16 cellular contexts compared by ENCODE assay signal in genomic region chr3:13515036-13515435, GRCh38. TPM values are rescaled to one million over a fixed set of nuclear protein-coding genes. Genes with fewer than 3 reads are reported as not detected.
DNase-seq lines count a peak whose midpoint lies in the region; ATAC-seq, FAIRE-seq and TF ChIP-seq lines count a peak whose summit lies in the region.
"Had no signal": no experiment of that assay in that cellular context is flagged by ENCODE, and none has a peak within 500 bp of the region (broad histone marks: within the 10 kb centered on the region; RNA-seq: fewer than 3 reads in every experiment).

No MANE protein-coding gene starts in this region.

- TF ChIP-seq CTCF in right atrium auricular region (IDR thresholded peaks at IDR 0.05) (no peak), heart right ventricle (IDR thresholded peaks at IDR 0.05) (no peak), H1 (IDR thresholded peaks at IDR 0.05; ENCODE audit: control extremely low read depth in 1 of 3, insufficient read depth in 1 of 3, low read depth in 1 of 3, low read length in 3 of 3) (no peak), gastrocnemius medialis (IDR thresholded peaks at IDR 0.05 in 4 of 5, conservative IDR thresholded peaks at IDR 0.05 in 1 of 5) (no peak)

- H3K9me3 ChIP-seq in right atrium auricular region (no peaks in the 10 kb centered on the region), heart right ventricle (no peaks in the 10 kb centered on the region), H1 (ENCODE audit: insufficient read depth in 2 of 2, low read depth in 1 of 2, low read length in 1 of 2) (no peaks in the 10 kb centered on the region), gastrocnemius medialis (no peaks in the 10 kb centered on the region)

- DNase-seq in right atrium auricular region (ENCODE audit: low spot score) (no peak), heart right ventricle (no peak), H1 (ENCODE audit: low read depth in 1 of 2, low spot score in 2 of 2) (no peak), gastrocnemius medialis (no peak), T-helper 1 cell (no peak), MV-4-11 (lab: John Stamatoyannopoulos, UW) (no peak)
- no peak for DNase-seq in activated T-cell treated with anti-CD3 and anti-CD28 coated beads, Interleukin-2, amount 50 U/mL, for 72 hours
- DNase-seq: C1 segment of cervical spinal cord; Calu3; CD4-positive, alpha-beta T cell; DMS 273 treated with DMSO at 0.1 percent for 48 hours; HCEC 1CT; HFFc6 had no signal

- no peak overlapping the region for H2BK15ac ChIP-seq in H1 (ENCODE audit: low read length)

- H3K4me2 ChIP-seq in H1 (ENCODE audit: insufficient read depth in 1 of 2, low read depth in 2 of 2, low read length in 2 of 2), result no peak overlapping the region

- no peak for TF ChIP-seq EP300 in H1 (IDR thresholded peaks at IDR 0.05; ENCODE audit: borderline replicate concordance in 1 of 2, low read depth in 2 of 2, low read length in 2 of 2)

- H3K4me3 ChIP-seq in right atrium auricular region (no peak overlapping the region), heart right ventricle (no peak overlapping the region), H1 (ENCODE audit: extremely low read depth in 1 of 4, insufficient read depth in 2 of 4, low read depth in 3 of 4, low read length in 4 of 4) (no peak overlapping the region), gastrocnemius medialis (no peak overlapping the region)

- H3K14ac ChIP-seq in H1 (ENCODE audit: insufficient read length), result no peak overlapping the region

- H3K27ac Mint-ChIP-seq in activated T-cell treated with anti-CD3 and anti-CD28 coated beads, Interleukin-2, amount 50 U/mL, for 72 hours, result no peak overlapping the region
- H3K27ac Mint-ChIP-seq: B cell; CD4-positive, alpha-beta T cell; HFFc6 had no signal

- peaks cover 0 to under 1% of the 10 kb centered on the region in 2 experiments for H4K20me1 ChIP-seq in H1 (replicated peaks in 1 of 2; ENCODE audit: control insufficient read depth in 1 of 2, insufficient read depth in 2 of 2, low read length in 2 of 2)

- no peak overlapping the region for H4K8ac ChIP-seq in H1 (ENCODE audit: extremely low read depth, insufficient read depth, low read length)

- H4K91ac ChIP-seq in H1 (replicated peaks; ENCODE audit: insufficient read length, low read length), result no peak overlapping the region

- H2BK20ac ChIP-seq in H1 (ENCODE audit: low read length), result no peak overlapping the region

- H3K9me3 Mint-ChIP-seq in activated T-cell treated with anti-CD3 and anti-CD28 coated beads, Interleukin-2, amount 50 U/mL, for 72 hours, result no peaks in the 10 kb centered on the region
- H3K9me3 Mint-ChIP-seq: CD4-positive, alpha-beta T cell; HFFc6 had no signal

- H3K4me1 Mint-ChIP-seq in activated T-cell treated with anti-CD3 and anti-CD28 coated beads, Interleukin-2, amount 50 U/mL, for 72 hours (ENCODE audit: low read depth), result no peaks in the 10 kb centered on the region
- H3K4me1 Mint-ChIP-seq: B cell had no signal

- intact Hi-C loops in heart right ventricle (cut with DNase I), result no loop called here
- intact Hi-C loops in gastrocnemius medialis (cut with DNase I; ENCODE audit: low total_unique reads), result no loop called here

- no peak overlapping the region for H3K4ac ChIP-seq in H1 (replicated peaks; ENCODE audit: insufficient read length, low read depth, low read length)

- TF ChIP-seq POLR2A in H1 (IDR thresholded peaks at IDR 0.05; ENCODE audit: control extremely low read depth in 1 of 2, low read depth in 2 of 2, low read length in 2 of 2) (no peak), gastrocnemius medialis (IDR thresholded peaks at IDR 0.05) (no peak)

- no peak overlapping the region for H3K4me3 Mint-ChIP-seq in activated T-cell treated with anti-CD3 and anti-CD28 coated beads, Interleukin-2, amount 50 U/mL, for 72 hours
- H3K4me3 Mint-ChIP-seq: B cell; CD4-positive, alpha-beta T cell; HFFc6 had no signal

- H3K4me1 ChIP-seq in right atrium auricular region, result peaks cover 0 to 56% of the 10 kb centered on the region in 2 donors
- H3K4me1 ChIP-seq in heart right ventricle, result peaks cover 23 to 46% (median 33%) of the 10 kb centered on the region in 9 donors
- H3K4me1 ChIP-seq in H1 (replicated peaks in 1 of 4; ENCODE audit: control insufficient read depth in 3 of 4, insufficient read depth in 4 of 4, low read length in 3 of 4), result peaks cover 0 to 2% (median 0%) of the 10 kb centered on the region in 4 experiments; a peak in 1 of 7 replicates
- peaks cover 23 to 32% of the 10 kb centered on the region in 2 donors for H3K4me1 ChIP-seq in gastrocnemius medialis

- no peak overlapping the region for H2AK5ac ChIP-seq in H1 (ENCODE audit: low read depth, low read length)

- H3K23ac ChIP-seq in H1 (ENCODE audit: insufficient read length), result no peak overlapping the region

- no peaks in the 10 kb centered on the region for H3K79me1 ChIP-seq in H1 (ENCODE audit: low read depth, low read length)

- H4K5ac ChIP-seq in H1 (ENCODE audit: insufficient read length, low read depth, low read length), result no peak overlapping the region

- no peak overlapping the region for H3K18ac ChIP-seq in H1 (ENCODE audit: extremely low read depth, low read length)

- H2AFZ ChIP-seq in H1 (ENCODE audit: low read length), result no peak overlapping the region

- no peak overlapping the region for H2BK5ac ChIP-seq in H1 (ENCODE audit: low read depth, low read length)

- no peaks in the 10 kb centered on the region for H3K27me3 ChIP-seq in right atrium auricular region
- no peaks in the 10 kb centered on the region for H3K27me3 ChIP-seq in heart right ventricle
- no peaks in the 10 kb centered on the region for H3K27me3 ChIP-seq in H1 (replicated peaks in 1 of 4; ENCODE audit: control insufficient read depth in 3 of 4, extremely low read depth in 1 of 4, insufficient read depth in 3 of 4, low read length in 3 of 4)
- no peaks in the 10 kb centered on the region for H3K27me3 ChIP-seq in gastrocnemius medialis

- CTCF ChIA-PET in H1 (lab: Charles Lee; ENCODE audit: partially characterized antibody), result interaction anchor here (1.2 to 51.2 kb wide), 6 partner anchors 8 to 231 kb away, joined by 3 to 856 read pairs (median 8); partner anchors contain the start of gene FBLN2

- WGBS in heart right ventricle, 2 donors, result 89 to 97% methylated on average over 4 of the region's 4 CpGs
- 84% methylated on average over 4 of the region's 4 CpGs; no CpG with 5 or more reads in 1 of the 2 experiments for WGBS in H1 (ENCODE audit: extremely low coverage in 1 of 2, insufficient coverage in 1 of 2, insufficient read length in 1 of 2, insufficient replicate concordance in 2 of 2, low coverage in 1 of 2, low lambda C conversion rate in 2 of 2, missing lambda C conversion rate in 1 of 2), 2 experiments

- no peaks in the 10 kb centered on the region for H3K23me2 ChIP-seq in H1 (ENCODE audit: low read depth, low read length)

- peak overlapping the region; percentile 83 to 90 for H3K27ac ChIP-seq in right atrium auricular region
- peak overlapping the region in 3 of 10 donors; percentile 75 to 84 (median 79) for H3K27ac ChIP-seq in heart right ventricle
- no peak overlapping the region for H3K27ac ChIP-seq in H1 (ENCODE audit: low read depth, low read length)
- H3K27ac ChIP-seq in gastrocnemius medialis, result peak overlapping the region; percentile 71 to 86 (median 80)

- in situ Hi-C loops in gastrocnemius medialis (cut with MboI; ENCODE audit: low sequenced_read_pairs in 4 of 4), result no loop called here

- FAIRE-seq in H1 (lab: Jason Lieb, UNC), result no peak
- FAIRE-seq: A204.1 had no signal

- H2BK120ac ChIP-seq in H1 (replicated peaks; ENCODE audit: low read depth, low read length), result no peak overlapping the region

- POLR2A ChIA-PET in H1 (lab: Charles Lee; ENCODE audit: partially characterized antibody), result interaction anchor here (0.6 kb wide), 1 partner anchor 15 kb away, joined by 3 read pairs; no protein-coding TSS in a partner anchor

- no peaks in the 10 kb centered on the region for H3K79me2 ChIP-seq in H1 (ENCODE audit: control insufficient read depth in 1 of 2, insufficient read depth in 2 of 2, low read length in 2 of 2)

- H3K36me3 ChIP-seq in right atrium auricular region (no peaks in the 10 kb centered on the region), heart right ventricle (no peaks in the 10 kb centered on the region), H1 (ENCODE audit: control insufficient read depth in 2 of 4, insufficient read depth in 4 of 4, low read length in 3 of 4) (no peaks in the 10 kb centered on the region), gastrocnemius medialis (no peaks in the 10 kb centered on the region)

- no peaks in the 10 kb centered on the region for H3K36me3 Mint-ChIP-seq in activated T-cell treated with anti-CD3 and anti-CD28 coated beads, Interleukin-2, amount 50 U/mL, for 72 hours (ENCODE audit: insufficient read depth in 2 of 2)

- no peak overlapping the region for H2BK12ac ChIP-seq in H1 (ENCODE audit: low read depth, low read length)

- no peak for TF ChIP-seq RAD21 in H1 (IDR thresholded peaks at IDR 0.05 in 1 of 2, conservative IDR thresholded peaks at IDR 0.05 in 1 of 2; ENCODE audit: low read depth in 2 of 2, low read length in 2 of 2)

- no peak overlapping the region for H3K9ac ChIP-seq in H1 (replicated peaks in 1 of 4; ENCODE audit: extremely low read depth in 1 of 4, low read depth in 3 of 4, low read length in 3 of 4)

- H3K27me3 Mint-ChIP-seq in activated T-cell treated with anti-CD3 and anti-CD28 coated beads, Interleukin-2, amount 50 U/mL, for 72 hours (ENCODE audit: low read depth), result no peaks in the 10 kb centered on the region
- H3K27me3 Mint-ChIP-seq: CD4-positive, alpha-beta T cell had no signal

- no peak overlapping the region for H3K56ac ChIP-seq in H1 (replicated peaks; ENCODE audit: insufficient read length, low read depth, low read length)

- ATAC-seq in heart right ventricle (no peak), gastrocnemius medialis (no peak)
- ATAC-seq in activated T-cell treated with anti-CD3 and anti-CD28 coated beads, Interleukin-2, amount 50 U/mL, for 72 hours (replicated peaks in 1 of 2), result no peak

RNA-seq across cellular contexts. Expression of gene FBLN2, which starts 33.9 kb away (rescaled TPM):
- total RNA-seq in right atrium auricular region (100 to 1,000 TPM; 122 to 185 TPM), heart right ventricle (10 to 100 TPM; 35.4 to 78.9 (median 47.0) TPM), gastrocnemius medialis (10 to 100 TPM; 28.9 to 45.7 (median 34.0) TPM)
- polyA plus RNA-seq in heart right ventricle (10 to 100 TPM; 20.7 to 55.9 TPM), H1 (2011; rRNA removed) (24.2 and 26.5 TPM in 2 replicates)
- total RNA-seq in H1 (2021; fragmentation: NEBNext Ultra II Directional; extraction: Animal tissue kit (Norgen Biotek cat#: 25700)), result 15.5 and 17.4 TPM in 2 replicates
- polyA plus RNA-seq in H1 (2011; cell fraction: cytosol; rRNA removed), result 18.1 TPM
- polyA plus RNA-seq in H1 (2011; cell fraction: nucleus; rRNA removed), result 23.2 TPM
- 7.5 to 15.3 TPM (median 12.9 TPM) in 4 replicates for polyA plus RNA-seq in H1 (2012, experiment 1 of 2)
- polyA plus RNA-seq in H1 (2012, experiment 2 of 2), result 12.0 TPM
- 42.7 TPM for polyA plus RNA-seq in H1 (2013, experiment 1 of 2)
- polyA plus RNA-seq in H1 (2013, experiment 2 of 2), result 31.4 TPM
- polyA minus RNA-seq in H1 (2011; rRNA and poly(A)+ RNA removed), result 9.5 and 12.2 TPM in 2 replicates
- 17.5 TPM for polyA minus RNA-seq in H1 (2011; cell fraction: cytosol; rRNA and poly(A)+ RNA removed)
- polyA minus RNA-seq in H1 (2011; cell fraction: nucleus; rRNA and poly(A)+ RNA removed), result 6.6 TPM
- 1 to 10 TPM in 1 of 2 donors, under 1 TPM in 1; 0.49 to 1.1 TPM for total RNA-seq in activated T-cell treated with anti-CD3 and anti-CD28 coated beads, Interleukin-2, amount 50 U/mL, for 72 hours
- total RNA-seq: Calu3, H4 had no signal

RNA-seq across cellular contexts. Expression of gene HDAC11, which starts 34.9 kb away (rescaled TPM):
- 10 to 100 TPM; 30.6 to 30.7 TPM for total RNA-seq in right atrium auricular region
- 10 to 100 TPM; 26.6 to 46.0 (median 33.7) TPM for total RNA-seq in heart right ventricle
- 10 to 100 TPM; 15.9 to 21.7 TPM for polyA plus RNA-seq in heart right ventricle
- 7.4 and 7.5 TPM in 2 replicates for total RNA-seq in H1 (2021; fragmentation: NEBNext Ultra II Directional; extraction: Animal tissue kit (Norgen Biotek cat#: 25700))
- polyA plus RNA-seq in H1 (2011; rRNA removed), result 6.8 and 7.7 TPM in 2 replicates
- polyA plus RNA-seq in H1 (2011; cell fraction: cytosol; rRNA removed), result 7.9 TPM
- 8.3 TPM for polyA plus RNA-seq in H1 (2011; cell fraction: nucleus; rRNA removed)
- polyA plus RNA-seq in H1 (2012, experiment 1 of 2), result 6.0 to 17.0 TPM (median 10.6 TPM) in 4 replicates
- polyA plus RNA-seq in H1 (2012, experiment 2 of 2), result 20.4 TPM
- 5.8 TPM for polyA plus RNA-seq in H1 (2013, experiment 1 of 2)
- 6.0 TPM for polyA plus RNA-seq in H1 (2013, experiment 2 of 2)
- 5.5 and 9.7 TPM in 2 replicates for polyA minus RNA-seq in H1 (2011; rRNA and poly(A)+ RNA removed)
- 5.5 TPM for polyA minus RNA-seq in H1 (2011; cell fraction: cytosol; rRNA and poly(A)+ RNA removed)
- polyA minus RNA-seq in H1 (2011; cell fraction: nucleus; rRNA and poly(A)+ RNA removed), result 6.2 TPM
- 10 to 100 TPM; 13.0 to 40.4 (median 15.8) TPM for total RNA-seq in gastrocnemius medialis
- total RNA-seq in activated T-cell treated with anti-CD3 and anti-CD28 coated beads, Interleukin-2, amount 50 U/mL, for 72 hours, result 1 to 10 TPM; 6.2 to 8.0 TPM
